25 cellular contexts compared by ENCODE assay signal in genomic region chr17:41016578-41017215, GRCh38. TPM values are rescaled to one million over a fixed set of nuclear protein-coding genes. Genes with fewer than 3 reads are reported as not detected.
"Had no signal": no experiment of that assay in that cellular context is flagged by ENCODE, and none has a peak within 500 bp of the region (broad histone marks: within the 10 kb centered on the region; RNA-seq: fewer than 3 reads in every experiment).

No MANE protein-coding gene starts in this region.

- H3K36me3 ChIP-seq: MG63, SJSA1 had no signal

- H3K4me3 ChIP-seq: MG63, SJSA1, SK-N-MC had no signal

- FAIRE-seq: RCC 7860 had no signal

- H3K27ac ChIP-seq: HL-60, SJSA1, SK-N-MC had no signal

- H3K4me1 ChIP-seq: SJSA1 had no signal

- DNase-seq: IMR-90, Karpas-422, KG1, MG63, NCI-H1092, NCI-H1105 treated with DMSO at 0.1 percent for 48 hours, NCI-H1417 treated with DMSO at 0.1 percent for 48 hours, NCI-H146, NCI-H1694 treated with DMSO at 0.1 percent for 48 hours, NCI-H1930, NCI-H2081, NCI-H2107, NCI-H226, NCI-H446, NCI-H510A, NCI-H524 treated with DMSO at 0.1 percent for 48 hours, NCI-H69, NCI-H774, Right ventricle myocardium superior, RPMI8226, SIG-M5 had no signal

- H3K9me3 ChIP-seq: MG63, SJSA1 had no signal

- H3K27me3 ChIP-seq: MG63, SJSA1 had no signal

RNA-seq across cellular contexts. Expression of gene KRTAP3-1, which starts 7.8 kb away (rescaled TPM):
- total RNA-seq: IMR-90, Right ventricle myocardium superior, SJSA1 had no signal
- polyA plus RNA-seq: IMR-90 had no signal

RNA-seq across cellular contexts. Expression of gene KRTAP1-5, which starts 10.3 kb away (rescaled TPM):
- total RNA-seq: Right ventricle myocardium superior had no signal

RNA-seq across cellular contexts. Expression of gene KRTAP1-4, which starts 13.3 kb away (rescaled TPM):
- total RNA-seq: IMR-90, Right ventricle myocardium superior, SJSA1 had no signal
- polyA plus RNA-seq: IMR-90 had no signal

RNA-seq across cellular contexts. Expression of gene KRTAP3-2, which starts 17.0 kb away (rescaled TPM):
- total RNA-seq: IMR-90, Right ventricle myocardium superior, SJSA1 had no signal
- polyA plus RNA-seq: IMR-90 had no signal

RNA-seq across cellular contexts. Expression of gene KRTAP1-3, which starts 18.0 kb away (rescaled TPM):
- total RNA-seq: IMR-90, Right ventricle myocardium superior, SJSA1 had no signal
- polyA plus RNA-seq: IMR-90 had no signal
